In genomic region chr17:16936536-16937310, GRCh38 we compare ENCODE assay signal across 20 cellular contexts. TPM values are rescaled to one million over a fixed set of nuclear protein-coding genes. Genes with fewer than 3 reads are reported as not detected.
DNase-seq lines count a peak whose midpoint lies in the region; ATAC-seq and TF ChIP-seq lines count a peak whose summit lies in the region.
"Had no signal": no experiment of that assay in that cellular context is flagged by ENCODE, and none has a peak within 500 bp of the region (broad histone marks: within the 10 kb centered on the region; RNA-seq: fewer than 3 reads in every experiment).

No MANE protein-coding gene starts in this region.

- H3K27ac Mint-ChIP-seq in chondrocyte (ENCODE audit: unreplicated experiment), result no peak overlapping the region
- H3K27ac Mint-ChIP-seq in osteocyte (ENCODE audit: unreplicated experiment), result no peak overlapping the region
- no peak overlapping the region for H3K27ac Mint-ChIP-seq in type B pancreatic cell

- H3K9me3 Mint-ChIP-seq in chondrocyte (ENCODE audit: low read depth), result no peaks in the 10 kb centered on the region
- no peaks in the 10 kb centered on the region for H3K9me3 Mint-ChIP-seq in osteocyte (ENCODE audit: unreplicated experiment)
- H3K9me3 Mint-ChIP-seq in type B pancreatic cell, result no peaks in the 10 kb centered on the region

- no peak overlapping the region for H3K4me3 ChIP-seq in right cardiac atrium (ENCODE audit: low read length)
- H3K4me3 ChIP-seq: A549 had no signal

- no peak for TF ChIP-seq CTCF in chondrocyte (IDR thresholded peaks at IDR 0.05)
- TF ChIP-seq CTCF in osteocyte (IDR thresholded peaks at IDR 0.05), result no peak
- no peak for TF ChIP-seq CTCF in type B pancreatic cell (conservative IDR thresholded peaks at IDR 0.05)

- peaks cover 3% of the 10 kb centered on the region for H3K4me1 Mint-ChIP-seq in chondrocyte (ENCODE audit: low read depth)
- H3K4me1 Mint-ChIP-seq in osteocyte (ENCODE audit: unreplicated experiment), result no peaks in the 10 kb centered on the region
- H3K4me1 Mint-ChIP-seq in type B pancreatic cell (ENCODE audit: unreplicated experiment), result no peaks in the 10 kb centered on the region

- intact Hi-C loops in cardiac septum (cut with DNase I), result no loop called here
- intact Hi-C loops in right cardiac atrium (cut with DNase I), result no loop called here

- H3K9me3 ChIP-seq in right cardiac atrium (ENCODE audit: control insufficient read depth, low read length), result no peaks in the 10 kb centered on the region
- H3K9me3 ChIP-seq: A549 had no signal

- H3K27me3 ChIP-seq in right cardiac atrium (ENCODE audit: control insufficient read depth, insufficient read depth), result no peaks in the 10 kb centered on the region

- DNase-seq in cardiac septum (ENCODE audit: low spot score) (peak; percentile 31), right cardiac atrium (no peak), chondrocyte (ENCODE audit: low spot score) (peak; percentile 25), osteocyte (ENCODE audit: extremely low spot score, unreplicated experiment) (peak; percentile 60), type B pancreatic cell (ENCODE audit: extremely low spot score, unreplicated experiment) (peak; percentile 55), DMS79 treated with DMSO at 0.1 percent for 48 hours (lab: John Stamatoyannopoulos, UW) (no peak), OCI-M2 (lab: John Stamatoyannopoulos, UW; ENCODE audit: unreplicated experiment) (no peak), HUDEP-2 (lab: John Stamatoyannopoulos, UW; ENCODE audit: unreplicated experiment in 76 of 76) (no peak)
- DNase-seq: DMS53; KBM-7; NCI-H146; NCI-H345; NCI-H69; NK-92 treated with Interleukin-12 subunit alpha and Interleukin-12 subunit beta, amount 100 ng/mL, for 24 hours; OCI-M1 had no signal

- H3K4me3 Mint-ChIP-seq in chondrocyte (ENCODE audit: unreplicated experiment) (no peak overlapping the region), osteocyte (ENCODE audit: unreplicated experiment) (no peak overlapping the region), type B pancreatic cell (no peak overlapping the region)

- H3K36me3 Mint-ChIP-seq in chondrocyte (ENCODE audit: low read depth) (no peaks in the 10 kb centered on the region), osteocyte (ENCODE audit: unreplicated experiment) (no peaks in the 10 kb centered on the region), type B pancreatic cell (no peaks in the 10 kb centered on the region)

- H3K27ac ChIP-seq in right cardiac atrium (ENCODE audit: low read length), result no peak overlapping the region
- H3K27ac ChIP-seq: A549, HL-60, RWPE1 had no signal

- WGBS in right cardiac atrium, result 76% methylated on average over 6 of the region's 6 CpGs

- H3K27me3 Mint-ChIP-seq in chondrocyte (ENCODE audit: low read depth) (peaks cover 18% of the 10 kb centered on the region), osteocyte (ENCODE audit: unreplicated experiment) (peaks cover 20% of the 10 kb centered on the region), type B pancreatic cell (peaks cover 20% of the 10 kb centered on the region)

- no peak for ATAC-seq in right cardiac atrium
- ATAC-seq: A549, HCT116 had no signal

- H3K4me1 ChIP-seq in right cardiac atrium (ENCODE audit: control insufficient read depth, insufficient read depth, low read length), result no peaks in the 10 kb centered on the region
- H3K4me1 ChIP-seq: A549 had no signal

RNA-seq across cellular contexts. Expression of gene TNFRSF13B, which starts 35.2 kb away (rescaled TPM):
- total RNA-seq in cardiac septum (not detected), right cardiac atrium (not detected), chondrocyte (not detected in 3 replicates), osteocyte (not detected in 2 replicates), type B pancreatic cell (ENCODE audit: low replicate concordance) (not detected in 2 replicates)
- not detected for polyA plus RNA-seq in right cardiac atrium
- total RNA-seq: G401 had no signal
- polyA plus RNA-seq: A549 had no signal

Comparison
In these comparisons a context has a peak if more than half of its experiments do, and no peak if none do; other contexts are left out.
1. DNase-seq: peak in cardiac septum (single experiment), chondrocyte (single experiment), osteocyte (single experiment) and type B pancreatic cell (single experiment); none in right cardiac atrium (0 of 3), DMS79 treated with DMSO at 0.1 percent for 48 hours (single experiment), OCI-M2 (single experiment) and HUDEP-2 (0 of 76).